9 cellular contexts compared by ENCODE assay signal in the genomic region with DNA sequence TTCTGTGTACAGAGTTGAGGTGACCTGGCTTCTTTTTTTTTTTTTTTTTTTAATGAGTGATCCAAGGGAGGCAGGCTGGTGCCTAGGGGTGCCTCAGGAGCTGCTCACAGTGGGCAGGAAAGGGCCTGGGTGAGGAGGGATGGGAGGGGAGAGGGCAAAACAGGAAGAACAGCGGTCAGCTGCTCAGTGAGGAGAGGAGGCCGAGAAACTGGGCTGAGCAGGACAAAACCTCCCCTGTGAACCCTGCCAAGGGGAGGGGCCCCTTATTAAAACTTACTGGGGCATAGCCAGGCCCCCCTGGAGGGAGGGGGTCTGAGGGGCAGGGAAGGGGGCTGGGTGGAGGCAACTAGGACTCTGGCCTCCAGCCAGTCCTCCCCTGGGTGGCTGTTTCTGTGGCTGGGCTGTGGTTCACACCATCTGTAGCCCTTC. TPM values are rescaled to one million over a fixed set of nuclear protein-coding genes. Genes with fewer than 3 reads are reported as not detected.
A peak's percentile ranks its signal among the peaks of the same experiment; 100 is the strongest.
DNase-seq lines count a peak whose midpoint lies in the region; ATAC-seq, FAIRE-seq and TF ChIP-seq lines count a peak whose summit lies in the region.
"Had no signal": no experiment of that assay in that cellular context is flagged by ENCODE, and none has a peak within 500 bp of the region (broad histone marks: within the 10 kb centered on the region; RNA-seq: fewer than 3 reads in every experiment).

No MANE protein-coding gene starts in this region.

- H3K9me3 Mint-ChIP-seq in activated B cell treated with CpG ODN at 0.5 μM for 24 hours, result no peaks in the 10 kb centered on the region

- H3K4me3 Mint-ChIP-seq in activated B cell treated with CpG ODN at 0.5 μM for 24 hours, result peak overlapping the region; percentile 95

- H3K27ac Mint-ChIP-seq in activated B cell treated with CpG ODN at 0.5 μM for 24 hours, result peak overlapping the region; percentile 71

- H3K27me3 ChIP-seq in left ventricle myocardium inferior (ENCODE audit: low read depth) (no peaks in the 10 kb centered on the region), skeletal muscle tissue (ENCODE audit: control insufficient read depth in 3 of 3, insufficient read depth in 3 of 3, low read length in 3 of 3) (no peaks in the 10 kb centered on the region)

- FAIRE-seq in GM19239 (lab: Jason Lieb, UNC), result peak; percentile 67

- POLR2A ChIA-PET in activated B cell treated with CpG ODN at 0.5 μM for 24 hours (lab: Charles Lee), result interaction anchor here (0.6 to 6.9 kb wide), 4 partner anchors 9 to 62 kb away, joined by 3 to 117 read pairs (median 4); no protein-coding TSS in a partner anchor

- peaks cover 74% of the 10 kb centered on the region for H3K4me1 ChIP-seq in left ventricle myocardium inferior
- H3K4me1 ChIP-seq in skeletal muscle tissue (ENCODE audit: control insufficient read depth in 3 of 3, insufficient read depth in 3 of 3, low read length in 3 of 3), result peaks cover 38 to 53% (median 45%) of the 10 kb centered on the region in 3 donors

- H3K9me3 ChIP-seq in left ventricle myocardium inferior (replicated peaks) (no peaks in the 10 kb centered on the region), skeletal muscle tissue (ENCODE audit: control insufficient read depth in 3 of 3, low read length in 3 of 3) (no peaks in the 10 kb centered on the region)

- H3K4me1 Mint-ChIP-seq in activated B cell treated with CpG ODN at 0.5 μM for 24 hours, result peaks cover 72% of the 10 kb centered on the region

- H3K36me3 ChIP-seq in left ventricle myocardium inferior, result peaks cover 19% of the 10 kb centered on the region
- peaks cover 2 to 4% (median 2%) of the 10 kb centered on the region in 3 donors for H3K36me3 ChIP-seq in skeletal muscle tissue (ENCODE audit: control insufficient read depth in 3 of 3, insufficient read depth in 3 of 3, low read length in 3 of 3)

- intact Hi-C loops in activated B cell treated with CpG ODN at 0.5 μM for 24 hours (cut with micrococcal nuclease) (loop anchor here (10.0 kb wide), 1 partner anchor 750 kb away; a partner anchor contains a TSS), left ventricle myocardium inferior (cut with micrococcal nuclease) (loop anchor here (10.0 kb wide), 1 partner anchor 50 kb away; no protein-coding TSS in a partner anchor)

- no peaks in the 10 kb centered on the region for H3K27me3 Mint-ChIP-seq in activated B cell treated with CpG ODN at 0.5 μM for 24 hours

- H3K27ac ChIP-seq in left ventricle myocardium inferior (replicated peaks) (peak overlapping the region; percentile 99), skeletal muscle tissue (ENCODE audit: low read depth, low read length) (peak overlapping the region; percentile 83)

- DNase-seq in GM19239 (ENCODE audit: insufficient read length, low spot score) (no peak), activated B cell treated with CpG ODN at 0.5 μM for 24 hours (no peak), left ventricle myocardium inferior (peak; percentile 50), DMS53 treated with DMSO at 0.1 percent for 48 hours (lab: John Stamatoyannopoulos, UW; ENCODE audit: unreplicated experiment) (no peak), SIG-M5 (lab: John Stamatoyannopoulos, UW) (no peak)
- DNase-seq: stimulated activated CD4-positive, alpha-beta T cell treated with anti-CD3 and anti-CD28 coated beads, Interleukin-15, amount 100 ng/mL, for 24 hours had no signal

- CTCF ChIA-PET in activated B cell treated with CpG ODN at 0.5 μM for 24 hours (lab: Charles Lee), result interaction anchor here (1.3 to 1.7 kb wide), 4 partner anchors 9 to 60 kb away, joined by 4 to 7 read pairs (median 5); no protein-coding TSS in a partner anchor

- peaks cover 45% of the 10 kb centered on the region for H3K36me3 Mint-ChIP-seq in activated B cell treated with CpG ODN at 0.5 μM for 24 hours (ENCODE audit: low read depth)

- no peak for TF ChIP-seq CTCF in activated B cell treated with CpG ODN at 0.5 μM for 24 hours (IDR thresholded peaks at IDR 0.05)
- TF ChIP-seq CTCF in left ventricle myocardium inferior (IDR thresholded peaks at IDR 0.05; ENCODE audit: borderline replicate concordance), result no peak

- H3K9ac ChIP-seq in skeletal muscle tissue (ENCODE audit: low read depth in 1 of 3, low read length in 3 of 3), result peak overlapping the region; percentile 27 to 50 (median 45)

- H3K4me3 ChIP-seq in left ventricle myocardium inferior (peak overlapping the region; percentile 99), skeletal muscle tissue (ENCODE audit: low read length in 3 of 3) (peak overlapping the region in 2 of 3 donors; percentile 74 to 89)

- ATAC-seq in activated B cell treated with CpG ODN at 0.5 μM for 24 hours (ENCODE audit: low read depth) (no peak), HG02981 (IDR thresholded peaks at IDR 0.05; ENCODE audit: unreplicated experiment) (no peak)
- ATAC-seq in activated CD4-positive, CD25-positive, alpha-beta regulatory T cell treated with anti-CD3 and anti-CD28 coated beads, Interleukin-2, amount 50 U/mL, for 24 hours, result no peak

RNA-seq across cellular contexts. Expression of a gene that starts 3.5 kb away (rescaled TPM):
- total RNA-seq in activated B cell treated with CpG ODN at 0.5 μM for 24 hours, result 36.5 and 38.1 TPM in 2 replicates
- total RNA-seq in left ventricle myocardium inferior, result 8.0 TPM
- 16.7 TPM for total RNA-seq in skeletal muscle tissue

RNA-seq across cellular contexts. Expression of a gene that starts 19.8 kb away (rescaled TPM):
- total RNA-seq in activated B cell treated with CpG ODN at 0.5 μM for 24 hours (3.3 and 5.5 TPM in 2 replicates), left ventricle myocardium inferior (0.41 TPM), skeletal muscle tissue (2.1 TPM)
